1 cellular context compared by ENCODE assay signal in genomic region chr4:2450394-2451035, GRCh38.
TF ChIP-seq lines count a peak whose summit lies in the region.

No MANE protein-coding gene starts in this region.

TF ChIP-seq in GM12878, 131 proteins besides CTCF, POLR2A, EP300 and RAD21:
- TF ChIP-seq IKZF1 (conservative IDR thresholded peaks at IDR 0.05) (no peak), HDAC6 (IDR thresholded peaks at IDR 0.05; ENCODE audit: unreplicated experiment) (no peak), ELK1 (IDR thresholded peaks at IDR 0.05; ENCODE audit: low read depth, low read length) (no peak), ESRRA (IDR thresholded peaks at IDR 0.05; ENCODE audit: low read length) (no peak), SUZ12 (IDR thresholded peaks at IDR 0.05; ENCODE audit: unreplicated experiment) (no peak), PBX3 (IDR thresholded peaks at IDR 0.05; ENCODE audit: insufficient replicate concordance, low read depth, low read length) (no peak), KDM1A (IDR thresholded peaks at IDR 0.05; ENCODE audit: borderline replicate concordance) (no peak), MYB (IDR thresholded peaks at IDR 0.05; ENCODE audit: borderline replicate concordance, low read depth, low read length) (no peak), ZNF622 (IDR thresholded peaks at IDR 0.05) (no peak), PAX5 (IDR thresholded peaks at IDR 0.05; ENCODE audit: borderline replicate concordance, low read depth, low read length) (no peak), ZZZ3 (IDR thresholded peaks at IDR 0.05; ENCODE audit: control insufficient read depth, insufficient read length, low read depth) (no peak), IRF4 (IDR thresholded peaks at IDR 0.05; ENCODE audit: low read depth, low read length) (no peak), CREB1 (IDR thresholded peaks at IDR 0.05; ENCODE audit: low read depth) (no peak), NR2C2 (IDR thresholded peaks at IDR 0.05; ENCODE audit: borderline replicate concordance, control insufficient read depth, insufficient read length, low read depth) (no peak), GATAD2B (conservative IDR thresholded peaks at IDR 0.05; ENCODE audit: low read depth) (no peak), MEF2A (IDR thresholded peaks at IDR 0.05; ENCODE audit: insufficient read depth, low read depth, low read length) (no peak), HDAC2 (IDR thresholded peaks at IDR 0.05) (no peak), POU2F2 (IDR thresholded peaks at IDR 0.05; ENCODE audit: borderline replicate concordance, low read depth, low read length) (no peak), EZH2 (IDR thresholded peaks at IDR 0.05; ENCODE audit: borderline replicate concordance, control insufficient read depth, low read depth, low read length) (no peak)
